In the genomic region with DNA sequence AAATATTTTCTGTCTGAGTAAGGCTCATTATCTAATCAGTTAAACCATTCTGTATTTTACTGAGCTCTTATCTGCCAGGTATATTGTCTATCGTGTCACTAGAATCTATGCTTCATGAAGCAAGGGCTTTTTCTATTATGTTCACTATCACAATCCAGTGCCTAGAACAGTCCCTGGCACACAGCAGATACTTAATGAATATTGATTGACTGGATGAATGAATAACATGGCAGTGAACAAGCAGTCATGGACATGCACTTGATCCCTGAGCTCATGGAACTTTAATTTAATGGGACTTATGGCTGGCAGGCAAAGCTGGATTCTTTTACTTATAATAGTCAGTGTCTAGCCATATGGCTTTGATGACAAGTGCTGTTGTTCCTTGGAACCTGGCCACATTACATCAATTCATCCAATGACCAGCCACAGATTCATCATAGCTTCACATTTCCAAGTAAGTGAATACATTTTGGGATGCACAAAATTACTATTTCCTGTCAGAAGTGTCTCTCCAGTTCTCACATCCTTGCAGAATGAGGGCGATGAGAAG, we compare ENCODE assay signal across 25 cellular contexts.
"Had no signal": no experiment of that assay in that cellular context is flagged by ENCODE, and none has a peak within 500 bp of the region (broad histone marks: within the 10 kb centered on the region; RNA-seq: fewer than 3 reads in every experiment).

No MANE protein-coding gene starts in this region.

- H3K36me3 ChIP-seq: breast epithelium, gastroesophageal sphincter, heart left ventricle, neutrophil, pancreas, right atrium auricular region, spleen, thoracic aorta, upper lobe of right lung had no signal

- H3K4me1 ChIP-seq: breast epithelium, pancreas, psoas muscle had no signal

- DNase-seq: activated B cell treated with CpG ODN at 0.5 μM for 24 hours; activated CD4-positive, alpha-beta T cell treated with anti-CD3 and anti-CD28 coated beads for 36 hours; activated CD4-positive, alpha-beta T cell treated with anti-CD3 and anti-CD28 coated beads, Interleukin-2, amount 50 U/mL, for 48 hours; activated CD8-positive, alpha-beta memory T cell treated with anti-CD3 and anti-CD28 coated beads, Interleukin-2, amount 50 U/mL, for 48 hours; activated naive CD4-positive, alpha-beta T cell treated with Interleukin-2 at 50 U/mL for 16 hours; activated naive CD8-positive, alpha-beta T cell treated with anti-CD3 and anti-CD28 coated beads for 36 hours; activated T-cell treated with anti-CD3 and anti-CD28 coated beads, Interleukin-2, amount 50 U/mL, for 48 hours; effector memory CD8-positive, alpha-beta T cell; heart left ventricle; islet precursor cell; left cardiac atrium; pancreas; psoas muscle; spleen; stimulated activated CD4-positive, alpha-beta T cell treated with anti-CD3 and anti-CD28 coated beads, Interleukin-4, amount 100 ng/mL, for 1 hour; stimulated activated naive CD4-positive, alpha-beta T cell; T1000; upper lobe of right lung had no signal

- H3K27me3 ChIP-seq: breast epithelium, gastroesophageal sphincter, heart left ventricle, neutrophil, pancreas, right atrium auricular region, spleen, upper lobe of right lung had no signal

- H3K4me3 ChIP-seq: breast epithelium, dorsolateral prefrontal cortex, gastroesophageal sphincter, heart left ventricle, pancreas, psoas muscle, right atrium auricular region, spleen, thoracic aorta, upper lobe of right lung had no signal

- ATAC-seq: activated CD4-positive, alpha-beta T cell treated with anti-CD3 and anti-CD28 coated beads for 36 hours; effector memory CD8-positive, alpha-beta T cell; esophagus mucosa; gastroesophageal sphincter; heart left ventricle; left cardiac atrium; pancreas; psoas muscle; upper lobe of right lung had no signal

- H3K27ac ChIP-seq: breast epithelium, dorsolateral prefrontal cortex, gastroesophageal sphincter, heart left ventricle, neutrophil, pancreas, psoas muscle, right atrium auricular region, spleen, thoracic aorta, upper lobe of right lung had no signal

- H3K9me3 ChIP-seq: breast epithelium, gastroesophageal sphincter, heart left ventricle, neutrophil, pancreas, psoas muscle, right atrium auricular region, spleen, thoracic aorta, upper lobe of right lung had no signal
